Comparison of ENCODE assay signal across 17 cellular contexts in genomic region chr13:73879346-73880020, GRCh38.
A peak's percentile ranks its signal among the peaks of the same experiment; 100 is the strongest.
DNase-seq lines count a peak whose midpoint lies in the region; ATAC-seq lines count a peak whose summit lies in the region.
"Had no signal": no experiment of that assay in that cellular context is flagged by ENCODE, and none has a peak within 500 bp of the region (broad histone marks: within the 10 kb centered on the region; RNA-seq: fewer than 3 reads in every experiment).

No MANE protein-coding gene starts in this region.

- peaks cover 42% of the 10 kb centered on the region for H3K4me1 Mint-ChIP-seq in activated CD4-positive, alpha-beta memory T cell treated with anti-CD3 and anti-CD28 coated beads for 36 hours (ENCODE audit: low read depth)
- peaks cover 3% of the 10 kb centered on the region for H3K4me1 Mint-ChIP-seq in activated CD4-positive, alpha-beta memory T cell treated with anti-CD3 and anti-CD28 coated beads, Interleukin-2, amount 10 ng/mL, durations not matched to agents 7 days and 5 days
- H3K4me1 Mint-ChIP-seq in T-helper 17 cell, result peaks cover 21% of the 10 kb centered on the region
- peaks cover 23 to 46% (median 40%) of the 10 kb centered on the region in 4 donors for H3K4me1 Mint-ChIP-seq in naive thymus-derived CD8-positive, alpha-beta T cell

- no peaks in the 10 kb centered on the region for H3K27me3 Mint-ChIP-seq in activated CD4-positive, alpha-beta memory T cell treated with anti-CD3 and anti-CD28 coated beads for 36 hours
- H3K27me3 Mint-ChIP-seq in activated CD4-positive, alpha-beta memory T cell treated with anti-CD3 and anti-CD28 coated beads, Interleukin-2, amount 10 ng/mL, durations not matched to agents 7 days and 5 days, result no peaks in the 10 kb centered on the region
- H3K27me3 Mint-ChIP-seq in T-helper 17 cell, result no peaks in the 10 kb centered on the region
- no peaks in the 10 kb centered on the region for H3K27me3 Mint-ChIP-seq in naive thymus-derived CD8-positive, alpha-beta T cell
- H3K27me3 Mint-ChIP-seq: naive B cell had no signal

- H3K9me3 ChIP-seq in T-helper 17 cell (ENCODE audit: control insufficient read depth, low read length, poor library complexity, severe bottlenecking), result no peaks in the 10 kb centered on the region
- H3K9me3 ChIP-seq: ascending aorta, gastroesophageal sphincter had no signal

- H3K36me3 Mint-ChIP-seq in activated CD4-positive, alpha-beta memory T cell treated with anti-CD3 and anti-CD28 coated beads for 36 hours, result peaks cover 10% of the 10 kb centered on the region
- H3K36me3 Mint-ChIP-seq in activated CD4-positive, alpha-beta memory T cell treated with anti-CD3 and anti-CD28 coated beads, Interleukin-2, amount 10 ng/mL, durations not matched to agents 7 days and 5 days (ENCODE audit: low read depth), result peaks cover 16% of the 10 kb centered on the region
- H3K36me3 Mint-ChIP-seq in T-helper 17 cell (ENCODE audit: low read depth), result no peaks in the 10 kb centered on the region
- H3K36me3 Mint-ChIP-seq in naive thymus-derived CD8-positive, alpha-beta T cell, result peaks cover 8 to 32% (median 30%) of the 10 kb centered on the region in 3 donors

- peak overlapping the region; percentile 4 for H3K27ac Mint-ChIP-seq in activated CD4-positive, alpha-beta memory T cell treated with anti-CD3 and anti-CD28 coated beads for 36 hours
- no peak overlapping the region for H3K27ac Mint-ChIP-seq in activated CD4-positive, alpha-beta memory T cell treated with anti-CD3 and anti-CD28 coated beads, Interleukin-2, amount 10 ng/mL, durations not matched to agents 7 days and 5 days
- peak overlapping the region; percentile 3 for H3K27ac Mint-ChIP-seq in T-helper 17 cell
- peak overlapping the region in 9 of 10 donors; percentile 8 to 83 (median 54) for H3K27ac Mint-ChIP-seq in naive thymus-derived CD8-positive, alpha-beta T cell

- no peak overlapping the region for H3K4me3 Mint-ChIP-seq in activated CD4-positive, alpha-beta memory T cell treated with anti-CD3 and anti-CD28 coated beads for 36 hours
- H3K4me3 Mint-ChIP-seq in activated CD4-positive, alpha-beta memory T cell treated with anti-CD3 and anti-CD28 coated beads, Interleukin-2, amount 10 ng/mL, durations not matched to agents 7 days and 5 days, result no peak overlapping the region
- no peak overlapping the region for H3K4me3 Mint-ChIP-seq in T-helper 17 cell
- H3K4me3 Mint-ChIP-seq in naive thymus-derived CD8-positive, alpha-beta T cell, result peak overlapping the region in 7 of 10 donors; percentile 8 to 64 (median 36)

- peaks cover 14% of the 10 kb centered on the region for H3K9me3 Mint-ChIP-seq in activated CD4-positive, alpha-beta memory T cell treated with anti-CD3 and anti-CD28 coated beads for 36 hours
- H3K9me3 Mint-ChIP-seq in activated CD4-positive, alpha-beta memory T cell treated with anti-CD3 and anti-CD28 coated beads, Interleukin-2, amount 10 ng/mL, durations not matched to agents 7 days and 5 days, result peaks cover 5% of the 10 kb centered on the region
- peaks cover 0 to 10% (median 2%) of the 10 kb centered on the region in 9 donors for H3K9me3 Mint-ChIP-seq in naive thymus-derived CD8-positive, alpha-beta T cell

- CTCF ChIA-PET in activated CD4-positive, alpha-beta memory T cell treated with anti-CD3 and anti-CD28 coated beads for 36 hours (lab: Charles Lee), result no interaction called here
- CTCF ChIA-PET in activated CD4-positive, alpha-beta memory T cell treated with anti-CD3 and anti-CD28 coated beads, Interleukin-2, amount 10 ng/mL, durations not matched to agents 7 days and 5 days (lab: Charles Lee), result no interaction called here

- no peak for DNase-seq in activated CD4-positive, alpha-beta memory T cell treated with anti-CD3 and anti-CD28 coated beads for 36 hours
- DNase-seq in activated CD4-positive, alpha-beta memory T cell treated with anti-CD3 and anti-CD28 coated beads, Interleukin-2, amount 10 ng/mL, durations not matched to agents 7 days and 5 days, result no peak
- DNase-seq in NAMALWA (ENCODE audit: low spot score) (peak; percentile 62), T-helper 17 cell (no peak), NCI-H128 (lab: John Stamatoyannopoulos, UW; ENCODE audit: unreplicated experiment) (no peak)
- DNase-seq in naive thymus-derived CD8-positive, alpha-beta T cell, result no peak
- DNase-seq: activated effector memory CD4-positive, alpha-beta T cell treated with anti-CD3 and anti-CD28 coated beads, Interleukin-2, amount 50 U/mL, for 16 hours; C1 segment of cervical spinal cord; DND-41; naive B cell; NCI-H1092 treated with DMSO at 0.1 percent for 48 hours; Right ventricle myocardium superior; trophoblast cell had no signal

- intact Hi-C loops in activated CD4-positive, alpha-beta memory T cell treated with anti-CD3 and anti-CD28 coated beads for 36 hours (cut with micrococcal nuclease), result no loop called here

- POLR2A ChIA-PET in activated CD4-positive, alpha-beta memory T cell treated with anti-CD3 and anti-CD28 coated beads for 36 hours (lab: Charles Lee), result no interaction called here
- POLR2A ChIA-PET in activated CD4-positive, alpha-beta memory T cell treated with anti-CD3 and anti-CD28 coated beads, Interleukin-2, amount 10 ng/mL, durations not matched to agents 7 days and 5 days (lab: Charles Lee), result no interaction called here
- POLR2A ChIA-PET in naive thymus-derived CD8-positive, alpha-beta T cell (lab: Charles Lee), result no interaction called here

- ATAC-seq in T-helper 17 cell (peak; percentile 40), GM21515 (IDR thresholded peaks at IDR 0.05; ENCODE audit: unreplicated experiment) (no peak), GM21576 (IDR thresholded peaks at IDR 0.05; ENCODE audit: unreplicated experiment) (no peak)
- peak in 1 of 2 donors; percentile 40 for ATAC-seq in naive thymus-derived CD8-positive, alpha-beta T cell
- ATAC-seq: gastroesophageal sphincter had no signal

Comparison
In these comparisons a context has a peak if more than half of its experiments do, and no peak if none do; other contexts are left out.
1. H3K4me3 Mint-ChIP-seq: peak in naive thymus-derived CD8-positive, alpha-beta T cell (7 of 10); none in activated CD4-positive, alpha-beta memory T cell treated with anti-CD3 and anti-CD28 coated beads for 36 hours (single experiment), activated CD4-positive, alpha-beta memory T cell treated with anti-CD3 and anti-CD28 coated beads, Interleukin-2, amount 10 ng/mL, durations not matched to agents 7 days and 5 days (single experiment) and T-helper 17 cell (single experiment).